In the genomic region with DNA sequence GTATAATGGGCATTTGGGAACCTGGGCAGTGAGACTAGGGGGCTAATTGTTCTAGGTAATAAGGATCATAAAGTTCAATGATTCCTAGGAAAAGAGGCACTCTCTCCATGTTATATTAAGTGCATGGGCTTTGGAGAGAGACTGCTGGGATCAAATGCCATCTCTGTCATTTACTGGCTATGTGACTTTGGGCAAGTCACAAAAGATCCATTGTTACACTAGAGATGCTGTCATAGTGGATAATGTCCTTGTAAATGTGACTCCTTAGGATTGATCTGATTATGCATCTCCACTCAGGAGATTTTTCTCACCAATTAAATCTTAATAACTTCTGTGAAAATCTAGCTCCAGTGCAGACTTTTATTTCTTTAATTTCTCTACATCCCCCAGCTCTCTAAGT, we compare ENCODE assay signal across 20 cellular contexts.
"Had no signal": no experiment of that assay in that cellular context is flagged by ENCODE, and none has a peak within 500 bp of the region (broad histone marks: within the 10 kb centered on the region; RNA-seq: fewer than 3 reads in every experiment).

No MANE protein-coding gene starts in this region.

- H3K4me3 ChIP-seq: gastroesophageal sphincter, heart left ventricle, lung had no signal

- H3K27ac ChIP-seq: epithelial cell of prostate, gastroesophageal sphincter, heart left ventricle had no signal

- H3K36me3 Mint-ChIP-seq: activated naive CD8-positive, alpha-beta T cell treated with anti-CD3 and anti-CD28 coated beads, Interleukin-2, amount 10 ng/mL, durations not matched to agents 7 days and 5 days; mesothelial cell of epicardium; natural killer cell; stimulated activated naive B cell treated with anti-CD40 and anti-IgM and Interleukin-4, amounts not matched to agents 10 μg/mL and 1 μg/mL and 100 μg/mL, for 72 hours had no signal

- H3K4me1 ChIP-seq: gastroesophageal sphincter had no signal

- H3K27ac Mint-ChIP-seq: activated CD4-positive, alpha-beta memory T cell treated with anti-CD3 and anti-CD28 coated beads, Interleukin-2, amount 10 ng/mL, durations not matched to agents 7 days and 5 days; activated CD4-positive, alpha-beta T cell treated with anti-CD3 and anti-CD28 coated beads, Interleukin-2, amount 10 ng/mL, durations not matched to agents 24 days and 14 days; activated naive CD4-positive, alpha-beta T cell treated with anti-CD3 and anti-CD28 coated beads for 36 hours; activated naive CD8-positive, alpha-beta T cell treated with anti-CD3 and anti-CD28 coated beads, Interleukin-2, amount 10 ng/mL, durations not matched to agents 7 days and 5 days; activated T-cell treated with anti-CD3 and anti-CD28 coated beads, Interleukin-2, amount 50 U/mL, for 72 hours; mesothelial cell of epicardium; natural killer cell; stimulated activated naive B cell treated with anti-CD40 and anti-IgM and Interleukin-4, amounts not matched to agents 10 μg/mL and 1 μg/mL and 100 μg/mL, for 72 hours had no signal

- DNase-seq: activated CD4-positive, alpha-beta memory T cell treated with anti-CD3 and anti-CD28 coated beads, Interleukin-2, amount 10 ng/mL, durations not matched to agents 7 days and 5 days; activated CD4-positive, alpha-beta T cell treated with anti-CD3 and anti-CD28 coated beads, Interleukin-2, amount 10 ng/mL, durations not matched to agents 24 days and 14 days; activated effector memory CD4-positive, alpha-beta T cell treated with Interleukin-2 at 50 U/mL for 16 hours; activated naive CD4-positive, alpha-beta T cell treated with anti-CD3 and anti-CD28 coated beads for 36 hours; activated naive CD8-positive, alpha-beta T cell treated with anti-CD3 and anti-CD28 coated beads, Interleukin-2, amount 10 ng/mL, durations not matched to agents 7 days and 5 days; activated T-cell treated with anti-CD3 and anti-CD28 coated beads, Interleukin-2, amount 50 U/mL, for 72 hours; cerebellar nuclear complex; cortex of kidney; heart left ventricle; islet precursor cell; natural killer cell; posterior cingulate gyrus; stimulated activated CD4-positive, alpha-beta T cell treated with anti-CD3 and anti-CD28 coated beads, Interleukin-2, amount 100 ng/mL, for 48 hours; stimulated activated CD8-positive, alpha-beta memory T cell treated with anti-CD3 and anti-CD28 coated beads, Interleukin-4, amount 100 ng/mL, for 48 hours; stimulated activated naive B cell treated with anti-CD40 and anti-IgM and Interleukin-4, amounts not matched to agents 10 μg/mL and 1 μg/mL and 100 μg/mL, for 72 hours had no signal

- H3K9me3 ChIP-seq: gastroesophageal sphincter, heart left ventricle had no signal

- FAIRE-seq: bronchial epithelial cell had no signal

- H3K4me1 Mint-ChIP-seq: activated CD4-positive, alpha-beta memory T cell treated with anti-CD3 and anti-CD28 coated beads, Interleukin-2, amount 10 ng/mL, durations not matched to agents 7 days and 5 days; activated CD4-positive, alpha-beta T cell treated with anti-CD3 and anti-CD28 coated beads, Interleukin-2, amount 10 ng/mL, durations not matched to agents 24 days and 14 days; activated naive CD8-positive, alpha-beta T cell treated with anti-CD3 and anti-CD28 coated beads, Interleukin-2, amount 10 ng/mL, durations not matched to agents 7 days and 5 days; natural killer cell; stimulated activated naive B cell treated with anti-CD40 and anti-IgM and Interleukin-4, amounts not matched to agents 10 μg/mL and 1 μg/mL and 100 μg/mL, for 72 hours had no signal

- H3K4me3 Mint-ChIP-seq: activated CD4-positive, alpha-beta memory T cell treated with anti-CD3 and anti-CD28 coated beads, Interleukin-2, amount 10 ng/mL, durations not matched to agents 7 days and 5 days; activated CD4-positive, alpha-beta T cell treated with anti-CD3 and anti-CD28 coated beads, Interleukin-2, amount 10 ng/mL, durations not matched to agents 24 days and 14 days; activated naive CD4-positive, alpha-beta T cell treated with anti-CD3 and anti-CD28 coated beads for 36 hours; activated naive CD8-positive, alpha-beta T cell treated with anti-CD3 and anti-CD28 coated beads, Interleukin-2, amount 10 ng/mL, durations not matched to agents 7 days and 5 days; activated T-cell treated with anti-CD3 and anti-CD28 coated beads, Interleukin-2, amount 50 U/mL, for 72 hours; mesothelial cell of epicardium; natural killer cell; stimulated activated naive B cell treated with anti-CD40 and anti-IgM and Interleukin-4, amounts not matched to agents 10 μg/mL and 1 μg/mL and 100 μg/mL, for 72 hours had no signal

- H3K9me3 Mint-ChIP-seq: activated CD4-positive, alpha-beta memory T cell treated with anti-CD3 and anti-CD28 coated beads, Interleukin-2, amount 10 ng/mL, durations not matched to agents 7 days and 5 days; activated CD4-positive, alpha-beta T cell treated with anti-CD3 and anti-CD28 coated beads, Interleukin-2, amount 10 ng/mL, durations not matched to agents 24 days and 14 days; activated naive CD4-positive, alpha-beta T cell treated with anti-CD3 and anti-CD28 coated beads for 36 hours; activated naive CD8-positive, alpha-beta T cell treated with anti-CD3 and anti-CD28 coated beads, Interleukin-2, amount 10 ng/mL, durations not matched to agents 7 days and 5 days; activated T-cell treated with anti-CD3 and anti-CD28 coated beads, Interleukin-2, amount 50 U/mL, for 72 hours; mesothelial cell of epicardium; natural killer cell; stimulated activated naive B cell treated with anti-CD40 and anti-IgM and Interleukin-4, amounts not matched to agents 10 μg/mL and 1 μg/mL and 100 μg/mL, for 72 hours had no signal

- H3K27me3 Mint-ChIP-seq: activated CD4-positive, alpha-beta memory T cell treated with anti-CD3 and anti-CD28 coated beads, Interleukin-2, amount 10 ng/mL, durations not matched to agents 7 days and 5 days; activated CD4-positive, alpha-beta T cell treated with anti-CD3 and anti-CD28 coated beads, Interleukin-2, amount 10 ng/mL, durations not matched to agents 24 days and 14 days; activated naive CD8-positive, alpha-beta T cell treated with anti-CD3 and anti-CD28 coated beads, Interleukin-2, amount 10 ng/mL, durations not matched to agents 7 days and 5 days; stimulated activated naive B cell treated with anti-CD40 and anti-IgM and Interleukin-4, amounts not matched to agents 10 μg/mL and 1 μg/mL and 100 μg/mL, for 72 hours had no signal

- H3K27me3 ChIP-seq: gastroesophageal sphincter, heart left ventricle had no signal

- H3K36me3 ChIP-seq: gastroesophageal sphincter, heart left ventricle had no signal
